Comparison of ENCODE assay signal across 8 cellular contexts in the genomic region with DNA sequence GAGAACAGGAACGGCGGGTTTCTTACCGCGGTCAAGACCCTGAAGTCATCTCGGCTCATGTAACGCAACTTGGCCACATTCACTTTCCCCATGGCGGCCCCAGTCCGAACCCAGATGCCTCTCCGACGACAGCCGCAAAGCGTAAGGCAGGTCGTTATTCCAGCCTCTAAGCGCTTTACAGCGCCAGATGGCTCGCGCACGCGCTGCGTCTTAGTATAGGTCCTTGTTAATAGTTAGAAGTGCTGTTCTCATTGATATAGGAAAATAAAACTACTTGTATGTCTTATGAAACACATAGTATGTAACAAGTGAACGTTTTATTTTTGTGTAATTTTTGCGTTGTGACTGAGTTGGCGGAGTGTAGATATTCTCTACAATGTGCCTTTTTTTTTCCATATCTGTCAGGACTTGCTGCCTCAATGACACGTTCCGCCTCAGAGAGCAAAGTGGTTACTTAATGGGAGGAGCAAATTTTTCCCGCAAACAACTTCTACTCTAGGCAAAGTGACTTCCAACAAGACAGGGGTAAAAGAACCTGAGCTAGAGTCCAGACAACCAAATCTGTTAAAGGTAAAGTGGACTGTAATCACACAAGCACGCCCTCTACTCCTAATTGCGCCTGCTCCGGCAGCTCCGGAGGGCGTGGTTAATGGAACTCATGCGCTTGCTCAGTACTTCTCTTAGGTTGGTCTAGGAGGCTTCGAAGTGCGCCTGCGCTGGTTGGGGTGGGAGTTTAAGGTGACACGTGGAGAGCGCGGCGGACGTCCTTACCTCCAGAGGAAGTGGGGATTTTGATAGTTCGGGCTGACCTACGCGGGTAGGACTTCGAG. TPM values are rescaled to one million over a fixed set of nuclear protein-coding genes. Genes with fewer than 3 reads are reported as not detected.
DNase-seq lines count a peak whose midpoint lies in the region; ATAC-seq, FAIRE-seq and TF ChIP-seq lines count a peak whose summit lies in the region.

A gene (minus strand): TSS at position 148 of the 830 bp plus-strand sequence. CDS start 56 bp downstream, at position 92.

- intact Hi-C loops in kidney (cut with DNase I), result no loop called here

- H3K9ac ChIP-seq in kidney (ENCODE audit: low read length in 2 of 2), result peak within 1 kb of the TSS; percentile 78 to 88

- peaks cover 14% of the 10 kb centered on the region for H3K36me3 Mint-ChIP-seq in chondrocyte (ENCODE audit: low read depth)

- H3K4me1 Mint-ChIP-seq in chondrocyte (ENCODE audit: low read depth), result peaks cover 35% of the 10 kb centered on the region

- no peaks in the 10 kb centered on the region for H3K27me3 Mint-ChIP-seq in chondrocyte (ENCODE audit: low read depth)

- H3K9me3 ChIP-seq in kidney (ENCODE audit: control insufficient read depth in 1 of 2, low read length in 2 of 2), result no peaks in the 10 kb centered on the region

- ATAC-seq in HG03432 (IDR thresholded peaks at IDR 0.05; ENCODE audit: unreplicated experiment), result peak; percentile 94

- TF ChIP-seq CTCF in chondrocyte (IDR thresholded peaks at IDR 0.05), result peak; percentile 9
- no peak for TF ChIP-seq CTCF in kidney (IDR thresholded peaks at IDR 0.05; ENCODE audit: borderline replicate concordance, extremely low read depth, insufficient read depth)

- peak; percentile 75 for TF ChIP-seq POLR2A in GM19099 (IDR thresholded peaks at IDR 0.05; ENCODE audit: extremely low read depth, insufficient read length, low read depth)

- FAIRE-seq in kidney (lab: Jason Lieb, UNC), result no peak

- H3K4me3 ChIP-seq in kidney (ENCODE audit: low read length in 2 of 2), result peak within 1 kb of the TSS; percentile 93 to 96

- peak within 1 kb of the TSS; percentile 92 to 95 for H3K27ac ChIP-seq in kidney (ENCODE audit: low read depth in 2 of 2, low read length in 2 of 2)

- H3K4me3 Mint-ChIP-seq in chondrocyte (ENCODE audit: unreplicated experiment), result peak within 1 kb of the TSS; percentile 93

- H3K4me1 ChIP-seq in kidney (ENCODE audit: control insufficient read depth in 1 of 2, insufficient read depth in 1 of 2, low read depth in 1 of 2, low read length in 2 of 2), result peaks cover 5% of the 10 kb centered on the region in 2 donors

- peak within 1 kb of the TSS; percentile 99 for H3K27ac Mint-ChIP-seq in chondrocyte (ENCODE audit: unreplicated experiment)

- DNase-seq in AG20443 (ENCODE audit: low spot score), result peak; percentile 95
- DNase-seq in NCI-H510A (lab: John Stamatoyannopoulos, UW), result peak; percentile 63
- DNase-seq in activated CD4-positive, alpha-beta T cell treated with anti-CD3 and anti-CD28 coated beads for 1 hour, result peak; percentile 86
- peak; percentile 95 for DNase-seq in chondrocyte (ENCODE audit: low spot score)
- peak; percentile 97 for DNase-seq in kidney
- DNase-seq in stimulated activated CD4-positive, alpha-beta T cell treated with anti-CD3 and anti-CD28 coated beads, Interleukin-15, amount 100 ng/mL, for 24 hours, result peak; percentile 97

- peaks cover 7% of the 10 kb centered on the region for H3K9me3 Mint-ChIP-seq in chondrocyte (ENCODE audit: low read depth)

- H3K36me3 ChIP-seq in kidney (ENCODE audit: control insufficient read depth in 1 of 2, insufficient read depth in 2 of 2, low read length in 2 of 2), result peaks cover 6 to 7% of the 10 kb centered on the region in 2 donors

RNA-seq across cellular contexts. Expression of the gene that starts here (rescaled TPM):
- total RNA-seq in chondrocyte (29.6 to 40.7 TPM (median 35.6 TPM) in 3 replicates), kidney (23.3 TPM)
- polyA plus RNA-seq in kidney (ENCODE audit: insufficient read depth, low read depth, low replicate concordance), result 18.2 TPM

Comparison
In these comparisons a context has a peak if more than half of its experiments do, and no peak if none do; other contexts are left out.
1. Peak in every context shown above with its lines: DNase-seq, ATAC-seq, H3K4me3 ChIP-seq and H3K27ac ChIP-seq.